In genomic region chr7:100428199-100428966, GRCh38 we compare ENCODE assay signal across 8 cellular contexts. TPM values are rescaled to one million over a fixed set of nuclear protein-coding genes. Genes with fewer than 3 reads are reported as not detected.
DNase-seq lines count a peak whose midpoint lies in the region; ATAC-seq, FAIRE-seq and TF ChIP-seq lines count a peak whose summit lies in the region.

ZCWPW1 (minus strand) TSS chr7:100428703; CDS start chr7:100420649, 8,054 bp downstream.

- H3K4me1 ChIP-seq in small intestine (ENCODE audit: control insufficient read depth in 2 of 2, insufficient read depth in 1 of 2, low read depth in 1 of 2, low read length in 1 of 2) = peaks cover 0 to 2% of the 10 kb centered on the region in 2 donors

- H3K9me3 Mint-ChIP-seq in WTC11 = peaks cover 4% of the 10 kb centered on the region; the same call in 1 of the 2 replicates

- 0 to 1% (median 0%) methylated on average over 66 of the region's 66 CpGs for whole genome bisulfite sequencing in small intestine, 3 donors

- H3K36me3 Mint-ChIP-seq in WTC11 = peaks cover 18% of the 10 kb centered on the region

- peaks cover 30% of the 10 kb centered on the region for H3K27me3 Mint-ChIP-seq in WTC11 (ENCODE audit: low read depth)

- in situ Hi-C loops in ACHN (cut with HindIII; ENCODE audit: low pct_ligation_motif_present, low pct_unique_long_range_greater_than_20kb, low sequenced_read_pairs) = no loop called here

- H3K27ac Mint-ChIP-seq in WTC11 = peak within 1 kb of the TSS; percentile 100

- POLR2A ChIA-PET in WTC11 (lab: Charles Lee) = interaction anchor here (0.6 to 3.0 kb wide), 21 partner anchors 8 to 485 kb away, joined by 3 to 25 read pairs (median 5); partner anchors contain the start of genes FBXO24, GAL3ST4, LAMTOR4 and MOSPD3

- DNase-seq in ACHN = peak; percentile 99
- DNase-seq in NCI-H2227 (lab: John Stamatoyannopoulos, UW; ENCODE audit: unreplicated experiment) = peak; percentile 99
- peak; percentile 95 for DNase-seq in WTC11 (ENCODE audit: low spot score)
- DNase-seq in cardiac fibroblast (ENCODE audit: low read depth in 2 of 2) = peak; percentile 98 to 99
- DNase-seq in iPS-NIHi7 (ENCODE audit: extremely low spot score) = peak; percentile 94
- peak; percentile 97 for DNase-seq in small intestine

- peak within 1 kb of the TSS; percentile 84 to 87 for H3K4me3 ChIP-seq in cardiac fibroblast (replicated peaks in 1 of 2; ENCODE audit: low read depth in 2 of 2, low read length in 2 of 2)
- H3K4me3 ChIP-seq in small intestine (ENCODE audit: low read depth in 1 of 2, low read length in 2 of 2) = peak within 1 kb of the TSS; percentile 81 to 88

- FAIRE-seq in small intestine (lab: Jason Lieb, UNC) = no peak

- no peaks in the 10 kb centered on the region for H3K27me3 ChIP-seq in small intestine (ENCODE audit: control insufficient read depth in 2 of 2, insufficient read depth in 2 of 2, low read length in 2 of 2)

- no peaks in the 10 kb centered on the region for H3K9me3 ChIP-seq in small intestine (ENCODE audit: control insufficient read depth, low read depth)

- ATAC-seq in GM18907 (IDR thresholded peaks at IDR 0.05; ENCODE audit: unreplicated experiment) (peak; percentile 46), HG03139 (IDR thresholded peaks at IDR 0.05; ENCODE audit: unreplicated experiment) (peak; percentile 35), WTC11 (peak; percentile 47)

- peak within 1 kb of the TSS; percentile 92 to 100 for H3K27ac ChIP-seq in small intestine (ENCODE audit: low read depth in 1 of 2, low read length in 1 of 2)

- TF ChIP-seq CTCF in WTC11 (IDR thresholded peaks at IDR 0.05) (no peak), cardiac fibroblast (IDR thresholded peaks at IDR 0.05; ENCODE audit: low read depth, low read length) (no peak)

- CTCF ChIA-PET in WTC11 (lab: Charles Lee) = interaction anchor here (0.6 to 3.2 kb wide), 16 partner anchors 10 to 277 kb away, joined by 3 to 20 read pairs (median 4); partner anchors contain the start of genes FBXO24, LRCH4 and POP7

- peaks cover 19% of the 10 kb centered on the region for H3K4me1 Mint-ChIP-seq in WTC11

- peak within 1 kb of the TSS; percentile 97 for H3K4me3 Mint-ChIP-seq in WTC11

- H3K36me3 ChIP-seq in small intestine (ENCODE audit: control insufficient read depth in 2 of 2, insufficient read depth in 2 of 2, low read length in 2 of 2) = no peaks in the 10 kb centered on the region

TF ChIP-seq in WTC11, 78 proteins besides CTCF, POLR2A, EP300 and RAD21 (continues in another document):
- TF ChIP-seq, protein P1, sequence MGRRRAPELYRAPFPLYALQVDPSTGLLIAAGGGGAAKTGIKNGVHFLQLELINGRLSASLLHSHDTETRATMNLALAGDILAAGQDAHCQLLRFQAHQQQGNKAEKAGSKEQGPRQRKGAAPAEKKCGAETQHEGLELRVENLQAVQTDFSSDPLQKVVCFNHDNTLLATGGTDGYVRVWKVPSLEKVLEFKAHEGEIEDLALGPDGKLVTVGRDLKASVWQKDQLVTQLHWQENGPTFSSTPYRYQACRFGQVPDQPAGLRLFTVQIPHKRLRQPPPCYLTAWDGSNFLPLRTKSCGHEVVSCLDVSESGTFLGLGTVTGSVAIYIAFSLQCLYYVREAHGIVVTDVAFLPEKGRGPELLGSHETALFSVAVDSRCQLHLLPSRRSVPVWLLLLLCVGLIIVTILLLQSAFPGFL (CRISPR knock-in tag; IDR thresholded peaks at IDR 0.05; ENCODE audit: borderline replicate concordance) = peak; percentile 87; the same call in 1 of the 2 replicates
- TF ChIP-seq RELA (CRISPR knock-in tag; IDR thresholded peaks at IDR 0.05; ENCODE audit: borderline replicate concordance) = peak; percentile 96
- TF ChIP-seq PRRX2 (CRISPR knock-in tag; IDR thresholded peaks at IDR 0.05) = peak; percentile 85; the same call in 1 of the 2 replicates
- peak; percentile 88 for TF ChIP-seq NR1H2 (CRISPR knock-in tag; IDR thresholded peaks at IDR 0.05)
- peak; percentile 97 for TF ChIP-seq FOXK1 (CRISPR knock-in tag; IDR thresholded peaks at IDR 0.05)
- 0 out of 2 replicates have a peak, but pooled peaks have one; percentile 3 for TF ChIP-seq USF2 (CRISPR knock-in tag; IDR thresholded peaks at IDR 0.05)
- TF ChIP-seq, protein P2, sequence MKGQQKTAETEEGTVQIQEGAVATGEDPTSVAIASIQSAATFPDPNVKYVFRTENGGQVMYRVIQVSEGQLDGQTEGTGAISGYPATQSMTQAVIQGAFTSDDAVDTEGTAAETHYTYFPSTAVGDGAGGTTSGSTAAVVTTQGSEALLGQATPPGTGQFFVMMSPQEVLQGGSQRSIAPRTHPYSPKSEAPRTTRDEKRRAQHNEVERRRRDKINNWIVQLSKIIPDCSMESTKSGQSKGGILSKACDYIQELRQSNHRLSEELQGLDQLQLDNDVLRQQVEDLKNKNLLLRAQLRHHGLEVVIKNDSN (CRISPR knock-in tag; IDR thresholded peaks at IDR 0.05) = peak; percentile 89
- no peak for TF ChIP-seq STAT6 (CRISPR knock-in tag; conservative IDR thresholded peaks at IDR 0.05; ENCODE audit: low read depth)
- TF ChIP-seq RORB (CRISPR knock-in tag; IDR thresholded peaks at IDR 0.05) = peak; percentile 82; the same call in 1 of the 2 replicates
- TF ChIP-seq SMAD3 (CRISPR knock-in tag; IDR thresholded peaks at IDR 0.05; ENCODE audit: borderline replicate concordance) = peak; percentile 98
- peak; percentile 95 for TF ChIP-seq TP53 (CRISPR knock-in tag; IDR thresholded peaks at IDR 0.05)
- peak; percentile 95 for TF ChIP-seq TEAD4 (CRISPR knock-in tag; IDR thresholded peaks at IDR 0.05)
- peak; percentile 99 for TF ChIP-seq CREB1 (CRISPR knock-in tag; IDR thresholded peaks at IDR 0.05)
- TF ChIP-seq EMX1 (CRISPR knock-in tag; IDR thresholded peaks at IDR 0.05) = peak; percentile 65; the same call in 1 of the 2 replicates
- TF ChIP-seq CBFB (CRISPR knock-in tag; IDR thresholded peaks at IDR 0.05; ENCODE audit: low read depth) = no peak
- TF ChIP-seq ZNF416 (CRISPR knock-in tag; IDR thresholded peaks at IDR 0.05) = peak; percentile 87
- peak; percentile 97 for TF ChIP-seq ATF1 (CRISPR knock-in tag; IDR thresholded peaks at IDR 0.05)
- TF ChIP-seq AR (CRISPR knock-in tag; IDR thresholded peaks at IDR 0.05) = peak; percentile 82; the same call in 1 of the 2 replicates
- TF ChIP-seq ZNF423 (CRISPR knock-in tag; IDR thresholded peaks at IDR 0.05) = no peak

RNA-seq across cellular contexts. Expression of gene ZCWPW1, which starts in this region (rescaled TPM):
- 1.4 to 1.5 TPM (median 1.4 TPM) in 3 replicates for total RNA-seq in WTC11 (2021)
- polyA plus RNA-seq in small intestine = 1 to 10 TPM; 1.3 to 6.5 (median 5.0) TPM

Comparison
In these comparisons a context has a peak if more than half of its experiments do, and no peak if none do; other contexts are left out.
1. Peak in every context shown above with its lines: DNase-seq, ATAC-seq, H3K4me3 ChIP-seq and H3K27ac ChIP-seq.